Comparison of ENCODE assay signal across 16 cellular contexts in genomic region chr6:143569035-143569434, GRCh38. TPM values are rescaled to one million over a fixed set of nuclear protein-coding genes. Genes with fewer than 3 reads are reported as not detected.
A peak's percentile ranks its signal among the peaks of the same experiment; 100 is the strongest.
DNase-seq lines count a peak whose midpoint lies in the region; TF ChIP-seq lines count a peak whose summit lies in the region.
"Had no signal": no experiment of that assay in that cellular context is flagged by ENCODE, and none has a peak within 500 bp of the region (broad histone marks: within the 10 kb centered on the region; RNA-seq: fewer than 3 reads in every experiment).

No MANE protein-coding gene starts in this region.

- TF ChIP-seq CTCF in cardiac fibroblast (IDR thresholded peaks at IDR 0.05; ENCODE audit: low read depth, low read length): no peak

- no peak overlapping the region for H3K4me3 ChIP-seq in cardiac fibroblast (replicated peaks in 1 of 2; ENCODE audit: low read depth in 2 of 2, low read length in 2 of 2)
- H3K4me3 ChIP-seq: A549, thoracic aorta had no signal

- DNase-seq in NCI-H2227 (lab: John Stamatoyannopoulos, UW; ENCODE audit: unreplicated experiment) (peak; percentile 12), NCI-H2227 treated with DMSO at 0.1 percent for 48 hours (lab: John Stamatoyannopoulos, UW) (no peak), LHCN-M2 (ENCODE audit: low read depth) (peak; percentile 60), cardiac fibroblast (ENCODE audit: low read depth in 2 of 2) (peak; percentile 26 to 64), myocyte (ENCODE audit: low read depth) (peak; percentile 36), NCI-H2029 treated with DMSO at 0.1 percent for 48 hours (lab: John Stamatoyannopoulos, UW) (no peak)
- DNase-seq in activated naive CD4-positive, alpha-beta T cell treated with Interleukin-2 at 50 U/mL for 16 hours: no peak
- DNase-seq in activated CD4-positive, alpha-beta T cell treated with anti-CD3 and anti-CD28 coated beads for 4 hours: no peak
- DNase-seq: activated CD8-positive, alpha-beta memory T cell treated with anti-CD3 and anti-CD28 coated beads, Interleukin-2, amount 50 U/mL, for 48 hours; Caco-2; cortex of kidney; H9; Kasumi-1; NCI-H226 had no signal

RNA-seq across cellular contexts. Expression of gene FUCA2, which starts 57.5 kb away (rescaled TPM):
- total RNA-seq in LHCN-M2 (2014; rRNA removed) (94.8 and 95.8 TPM in 2 replicates), myocyte (56.4 and 68.2 TPM in 2 replicates)
- 79.9 TPM for polyA plus RNA-seq in LHCN-M2 (2012)
- 42.0 TPM for polyA plus RNA-seq in myocyte (2012)

Comparison
In these comparisons a context has a peak if more than half of its experiments do, and no peak if none do; other contexts are left out.
1. DNase-seq: peak in NCI-H2227 (single experiment), LHCN-M2 (single experiment), cardiac fibroblast (2 of 2) and myocyte (single experiment); none in NCI-H2227 treated with DMSO at 0.1 percent for 48 hours (single experiment), activated naive CD4-positive, alpha-beta T cell treated with Interleukin-2 at 50 U/mL for 16 hours (single experiment), activated CD4-positive, alpha-beta T cell treated with anti-CD3 and anti-CD28 coated beads for 4 hours (0 of 2) and NCI-H2029 treated with DMSO at 0.1 percent for 48 hours (single experiment).